ENCODE assay signal across 18 cellular contexts in genomic region chr1:50369008-50369634, GRCh38. TPM values are rescaled to one million over a fixed set of nuclear protein-coding genes. Genes with fewer than 3 reads are reported as not detected.
DNase-seq lines count a peak whose midpoint lies in the region; ATAC-seq, FAIRE-seq and TF ChIP-seq lines count a peak whose summit lies in the region.
"Had no signal": no experiment of that assay in that cellular context is flagged by ENCODE, and none has a peak within 500 bp of the region (broad histone marks: within the 10 kb centered on the region; RNA-seq: fewer than 3 reads in every experiment).

No MANE protein-coding gene starts in this region.

- no peak overlapping the region for H3K4me2 ChIP-seq in astrocyte (ENCODE audit: low read length)

- H3K4me1 ChIP-seq in astrocyte (ENCODE audit: insufficient read depth, low read length) (no peaks in the 10 kb centered on the region), tibial artery (peaks cover 0 to 7% (median 5%) of the 10 kb centered on the region in 4 donors)
- H3K4me1 ChIP-seq: SJSA1 had no signal

- peak; percentile 24 for ATAC-seq in HG02938 (IDR thresholded peaks at IDR 0.05; ENCODE audit: unreplicated experiment)

- H3K36me3 ChIP-seq in astrocyte (ENCODE audit: insufficient read depth, low read length) (no peaks in the 10 kb centered on the region), tibial artery (no peaks in the 10 kb centered on the region)
- H3K36me3 ChIP-seq: MG63, SJSA1 had no signal

- H3K36me3 Mint-ChIP-seq in astrocyte (ENCODE audit: low read depth, unreplicated experiment), result no peaks in the 10 kb centered on the region
- H3K36me3 Mint-ChIP-seq: CD14-positive monocyte; CD8-positive, alpha-beta memory T cell had no signal

- no peaks in the 10 kb centered on the region for H3K79me2 ChIP-seq in astrocyte (ENCODE audit: insufficient read depth, low read length)

- H2AFZ ChIP-seq in astrocyte (ENCODE audit: low read depth, low read length), result no peak overlapping the region

- H3K9ac ChIP-seq in astrocyte (ENCODE audit: low read length), result no peak overlapping the region

- no peaks in the 10 kb centered on the region for H4K20me1 ChIP-seq in astrocyte (ENCODE audit: insufficient read depth, low read length)

- DNase-seq in D721Med (ENCODE audit: insufficient read length, low spot score) (no peak), astrocyte (ENCODE audit: low read depth) (no peak), urothelium cell line (ENCODE audit: low spot score) (no peak), tibial artery (no peak), superior temporal gyrus (ENCODE audit: extremely low spot score) (no peak)
- DNase-seq in activated CD4-positive, alpha-beta T cell treated with anti-CD3 and anti-CD28 coated beads, Interleukin-2, amount 50 U/mL, for 1 hour, result no peak
- DNase-seq: GF-D8, MG63, NCI-H1048, NCI-H226, NCI-H510A, Right ventricle myocardium superior had no signal

- H3K27me3 ChIP-seq in astrocyte (ENCODE audit: insufficient read depth, low read length), result peaks cover 21% of the 10 kb centered on the region
- H3K27me3 ChIP-seq in tibial artery, result peaks cover 0 to 24% of the 10 kb centered on the region in 2 donors

- peak; percentile 77 for FAIRE-seq in D721Med (lab: Jason Lieb, UNC)
- FAIRE-seq in astrocyte (lab: Jason Lieb, UNC), result peak; percentile 68
- peak; percentile 100 for FAIRE-seq in urothelium cell line (lab: Jason Lieb, UNC)

- H3K9me3 ChIP-seq in astrocyte (ENCODE audit: insufficient read depth, low read depth, low read length), result no peaks in the 10 kb centered on the region
- H3K9me3 ChIP-seq in tibial artery, result no peaks in the 10 kb centered on the region

- no peaks in the 10 kb centered on the region for H3K9me3 Mint-ChIP-seq in astrocyte (ENCODE audit: unreplicated experiment)
- H3K9me3 Mint-ChIP-seq: CD8-positive, alpha-beta memory T cell had no signal

- H3K4me3 ChIP-seq in astrocyte (ENCODE audit: insufficient read depth, low read depth, low read length) (no peak overlapping the region), tibial artery (no peak overlapping the region)
- H3K4me3 ChIP-seq: MG63, SJSA1 had no signal

- H3K27ac ChIP-seq in astrocyte (ENCODE audit: low read depth, low read length) (no peak overlapping the region), tibial artery (no peak overlapping the region)
- H3K27ac ChIP-seq: SJSA1 had no signal

- no peaks in the 10 kb centered on the region for H3K4me1 Mint-ChIP-seq in astrocyte (ENCODE audit: low read depth, unreplicated experiment)

- intact Hi-C loops in tibial artery (cut with DNase I; ENCODE audit: low total_unique reads), result no loop called here

- H3K27me3 Mint-ChIP-seq in astrocyte (ENCODE audit: low read depth, unreplicated experiment), result peaks cover 24% of the 10 kb centered on the region

- H3K4me3 Mint-ChIP-seq in astrocyte (ENCODE audit: unreplicated experiment), result no peak overlapping the region
- H3K4me3 Mint-ChIP-seq: CD8-positive, alpha-beta memory T cell had no signal

- TF ChIP-seq CTCF in D721Med (IDR thresholded peaks at IDR 0.05; ENCODE audit: insufficient read depth, missing control alignments), result no peak
- TF ChIP-seq CTCF in astrocyte (IDR thresholded peaks at IDR 0.05; ENCODE audit: insufficient read depth, low read depth, low read length), result no peak
- no peak for TF ChIP-seq CTCF in tibial artery (IDR thresholded peaks at IDR 0.05)

- H3K27ac Mint-ChIP-seq in astrocyte (ENCODE audit: unreplicated experiment), result no peak overlapping the region
- H3K27ac Mint-ChIP-seq: CD14-positive monocyte; CD8-positive, alpha-beta memory T cell had no signal

RNA-seq across cellular contexts. Expression of gene DMRTA2, which starts 54.1 kb away (rescaled TPM):
- total RNA-seq in astrocyte, result not detected in 2 replicates
- total RNA-seq: CD8-positive, alpha-beta memory T cell; LHCN-M2; Right ventricle myocardium superior; T-helper 1 cell treated with Interleukin-12 subunit alpha and Interleukin-12 subunit beta and Interleukin-4 antibody, amounts not matched to agents 30 ng/mL and 1 ng/mL, for 36 hours had no signal
